Comparison of ENCODE assay signal across 22 cellular contexts in genomic region chr11:75719089-75719638, GRCh38. TPM values are rescaled to one million over a fixed set of nuclear protein-coding genes. Genes with fewer than 3 reads are reported as not detected.
DNase-seq lines count a peak whose midpoint lies in the region; ATAC-seq and TF ChIP-seq lines count a peak whose summit lies in the region.
"Had no signal": no experiment of that assay in that cellular context is flagged by ENCODE, and none has a peak within 500 bp of the region (broad histone marks: within the 10 kb centered on the region; RNA-seq: fewer than 3 reads in every experiment).

No MANE protein-coding gene starts in this region.

- no peak for TF ChIP-seq CTCF in GM10266 (IDR thresholded peaks at IDR 0.05; ENCODE audit: control insufficient read depth, insufficient read depth, low read depth, missing control alignments)
- no peak for TF ChIP-seq CTCF in progenitor cell of endocrine pancreas (IDR thresholded peaks at IDR 0.05; ENCODE audit: unreplicated experiment)

- H3K36me3 Mint-ChIP-seq in progenitor cell of endocrine pancreas (ENCODE audit: insufficient read depth) = no peaks in the 10 kb centered on the region
- H3K36me3 Mint-ChIP-seq: activated naive CD8-positive, alpha-beta T cell treated with anti-CD3 and anti-CD28 coated beads, Interleukin-2, amount 10 ng/mL, durations not matched to agents 7 days and 5 days; brain; CD8-positive, alpha-beta memory T cell; natural killer cell had no signal

- peak overlapping the region; percentile 55 for H3K27ac Mint-ChIP-seq in progenitor cell of endocrine pancreas
- H3K27ac Mint-ChIP-seq: activated naive CD8-positive, alpha-beta T cell treated with anti-CD3 and anti-CD28 coated beads, Interleukin-2, amount 10 ng/mL, durations not matched to agents 7 days and 5 days; dendritic cell treated with granulocyte-macrophage colony-stimulating factor and Interleukin-4, amounts not matched to agents 40 ng/mL and 50 ng/mL, for 4 days; natural killer cell had no signal

- no peak overlapping the region for H3K4me3 Mint-ChIP-seq in progenitor cell of endocrine pancreas (ENCODE audit: low read depth)
- H3K4me3 Mint-ChIP-seq: activated naive CD8-positive, alpha-beta T cell treated with anti-CD3 and anti-CD28 coated beads, Interleukin-2, amount 10 ng/mL, durations not matched to agents 7 days and 5 days; brain; CD8-positive, alpha-beta memory T cell; dendritic cell treated with granulocyte-macrophage colony-stimulating factor and Interleukin-4, amounts not matched to agents 40 ng/mL and 50 ng/mL, for 4 days; natural killer cell had no signal

- H3K27me3 Mint-ChIP-seq in progenitor cell of endocrine pancreas = peaks cover 10% of the 10 kb centered on the region

- H3K4me3 ChIP-seq in effector memory CD4-positive, alpha-beta T cell (ENCODE audit: insufficient read depth, low read depth, low read length, poor library complexity, severe bottlenecking) = no peak overlapping the region
- H3K4me3 ChIP-seq: lung, SJSA1 had no signal

- no peaks in the 10 kb centered on the region for H3K9me3 ChIP-seq in effector memory CD4-positive, alpha-beta T cell (ENCODE audit: control insufficient read depth, low read length)
- H3K9me3 ChIP-seq: SJSA1 had no signal

- ATAC-seq in HG02852 (IDR thresholded peaks at IDR 0.05; ENCODE audit: unreplicated experiment) = peak; percentile 54
- ATAC-seq in GM18858 (IDR thresholded peaks at IDR 0.05; ENCODE audit: unreplicated experiment) = no peak
- no peak for ATAC-seq in GM21390 (IDR thresholded peaks at IDR 0.05; ENCODE audit: unreplicated experiment)
- ATAC-seq: foreskin keratinocyte, natural killer cell had no signal

- H3K4me1 ChIP-seq in effector memory CD4-positive, alpha-beta T cell (ENCODE audit: control insufficient read depth, insufficient read depth, low read length, poor library complexity, severe bottlenecking) = no peaks in the 10 kb centered on the region
- H3K4me1 ChIP-seq: SJSA1 had no signal

- peaks cover 6% of the 10 kb centered on the region for H3K4me1 Mint-ChIP-seq in progenitor cell of endocrine pancreas (ENCODE audit: low read depth)
- H3K4me1 Mint-ChIP-seq: CD8-positive, alpha-beta memory T cell; natural killer cell had no signal

- H3K27me3 ChIP-seq in effector memory CD4-positive, alpha-beta T cell (replicated peaks; ENCODE audit: control insufficient read depth, insufficient read depth, low read length, poor library complexity, severe bottlenecking) = no peaks in the 10 kb centered on the region
- H3K27me3 ChIP-seq: SJSA1 had no signal

- H3K36me3 ChIP-seq in effector memory CD4-positive, alpha-beta T cell (ENCODE audit: control insufficient read depth, insufficient read depth, low read length) = no peaks in the 10 kb centered on the region
- H3K36me3 ChIP-seq: SJSA1 had no signal

- DNase-seq in GM10266 (ENCODE audit: extremely low spot score) (peak; percentile 47), iris pigment epithelial cell (ENCODE audit: low read depth) (peak; percentile 20), progenitor cell of endocrine pancreas (ENCODE audit: low spot score, unreplicated experiment) (no peak), epidermal melanocyte (ENCODE audit: insufficient read length, low spot score) (no peak)
- DNase-seq in effector memory CD4-positive, alpha-beta T cell = no peak
- DNase-seq: activated naive CD8-positive, alpha-beta T cell treated with anti-CD3 and anti-CD28 coated beads, Interleukin-2, amount 10 ng/mL, durations not matched to agents 7 days and 5 days; CD8-positive, alpha-beta memory T cell; foreskin keratinocyte; natural killer cell; NCI-H1436 treated with DMSO at 0.1 percent for 48 hours; NCI-H2171; NCI-H748 treated with DMSO at 0.1 percent for 48 hours; T-helper 2 cell had no signal

- no peak overlapping the region for H3K27ac ChIP-seq in effector memory CD4-positive, alpha-beta T cell (ENCODE audit: insufficient read depth, low read length, poor library complexity, severe bottlenecking)
- H3K27ac ChIP-seq: epithelial cell of prostate, foreskin keratinocyte, SJSA1 had no signal

- H3K9me3 Mint-ChIP-seq in progenitor cell of endocrine pancreas (ENCODE audit: low read depth) = no peaks in the 10 kb centered on the region
- H3K9me3 Mint-ChIP-seq: activated naive CD8-positive, alpha-beta T cell treated with anti-CD3 and anti-CD28 coated beads, Interleukin-2, amount 10 ng/mL, durations not matched to agents 7 days and 5 days; CD8-positive, alpha-beta memory T cell; dendritic cell treated with granulocyte-macrophage colony-stimulating factor and Interleukin-4, amounts not matched to agents 40 ng/mL and 50 ng/mL, for 4 days; natural killer cell had no signal

RNA-seq across cellular contexts. Expression of gene MOGAT2, which starts 1.5 kb away (rescaled TPM):
- total RNA-seq in progenitor cell of endocrine pancreas = not detected in 2 replicates
- total RNA-seq: activated naive CD8-positive, alpha-beta T cell treated with anti-CD3 and anti-CD28 coated beads, Interleukin-2, amount 10 ng/mL, durations not matched to agents 7 days and 5 days; CD8-positive, alpha-beta memory T cell; Daoy; foreskin keratinocyte; natural killer cell; SJSA1 had no signal

RNA-seq across cellular contexts. Expression of gene DGAT2, which starts 49.4 kb away (rescaled TPM):
- 1.2 and 1.4 TPM in 2 replicates for total RNA-seq in progenitor cell of endocrine pancreas
- total RNA-seq: SJSA1 had no signal

RNA-seq across cellular contexts. Expression of gene MAP6, which starts 50.3 kb away (rescaled TPM):
- 5.4 and 6.0 TPM in 2 replicates for total RNA-seq in progenitor cell of endocrine pancreas
- total RNA-seq: activated naive CD8-positive, alpha-beta T cell treated with anti-CD3 and anti-CD28 coated beads, Interleukin-2, amount 10 ng/mL, durations not matched to agents 7 days and 5 days; natural killer cell had no signal

Comparison
In these comparisons a context has a peak if more than half of its experiments do, and no peak if none do; other contexts are left out.
1. DNase-seq: peak in GM10266 (single experiment) and iris pigment epithelial cell (single experiment); none in progenitor cell of endocrine pancreas (single experiment), effector memory CD4-positive, alpha-beta T cell (0 of 3) and epidermal melanocyte (single experiment).